In genomic region chr1:228013322-228014234, GRCh38 we compare ENCODE assay signal across 19 cellular contexts. TPM values are rescaled to one million over a fixed set of nuclear protein-coding genes. Genes with fewer than 3 reads are reported as not detected.
DNase-seq lines count a peak whose midpoint lies in the region; ATAC-seq, FAIRE-seq and TF ChIP-seq lines count a peak whose summit lies in the region.
"Had no signal": no experiment of that assay in that cellular context is flagged by ENCODE, and none has a peak within 500 bp of the region (broad histone marks: within the 10 kb centered on the region; RNA-seq: fewer than 3 reads in every experiment).

No MANE protein-coding gene starts in this region.

- no peak overlapping the region for H3K27ac Mint-ChIP-seq in activated CD4-positive, alpha-beta T cell treated with anti-CD3 and anti-CD28 coated beads, Interleukin-2, amount 10 ng/mL, durations not matched to agents 24 days and 14 days
- H3K27ac Mint-ChIP-seq: activated CD4-positive, alpha-beta T cell treated with anti-CD3 and anti-CD28 coated beads for 36 hours; naive thymus-derived CD4-positive, alpha-beta T cell; stimulated activated memory B cell treated with anti-CD40 and anti-IgM and Interleukin-4, amounts not matched to agents 10 μg/mL and 1 μg/mL and 100 μg/mL, for 72 hours had no signal

- no peaks in the 10 kb centered on the region for H3K9me3 ChIP-seq in RWPE2 (ENCODE audit: severe bottlenecking)
- no peaks in the 10 kb centered on the region for H3K9me3 ChIP-seq in stomach

- intact Hi-C loops in activated CD4-positive, alpha-beta T cell treated with anti-CD3 and anti-CD28 coated beads, Interleukin-2, amount 10 ng/mL, durations not matched to agents 24 days and 14 days (cut with micrococcal nuclease), result no loop called here
- intact Hi-C loops in stomach (cut with DNase I; ENCODE audit: low total_unique reads), result no loop called here

- H3K9me3 Mint-ChIP-seq in activated CD4-positive, alpha-beta T cell treated with anti-CD3 and anti-CD28 coated beads, Interleukin-2, amount 10 ng/mL, durations not matched to agents 24 days and 14 days, result no peaks in the 10 kb centered on the region
- H3K9me3 Mint-ChIP-seq: brain; naive thymus-derived CD4-positive, alpha-beta T cell; stimulated activated memory B cell treated with anti-CD40 and anti-IgM and Interleukin-4, amounts not matched to agents 10 μg/mL and 1 μg/mL and 100 μg/mL, for 72 hours had no signal

- no peak for FAIRE-seq in RCC 7860 (lab: Jason Lieb, UNC)

- 61 to 75% (median 72%) methylated on average over 8 to 23 of the region's 23 CpGs for WGBS in stomach, 5 donors

- no peaks in the 10 kb centered on the region for H3K27me3 ChIP-seq in RWPE2 (ENCODE audit: insufficient read depth, poor library complexity, severe bottlenecking)
- H3K27me3 ChIP-seq in stomach, result peaks cover 5 to 73% (median 18%) of the 10 kb centered on the region in 3 donors

- no peak overlapping the region for H3K4me3 Mint-ChIP-seq in activated CD4-positive, alpha-beta T cell treated with anti-CD3 and anti-CD28 coated beads, Interleukin-2, amount 10 ng/mL, durations not matched to agents 24 days and 14 days
- H3K4me3 Mint-ChIP-seq: activated CD4-positive, alpha-beta T cell treated with anti-CD3 and anti-CD28 coated beads for 36 hours; brain; stimulated activated memory B cell treated with anti-CD40 and anti-IgM and Interleukin-4, amounts not matched to agents 10 μg/mL and 1 μg/mL and 100 μg/mL, for 72 hours had no signal

- peaks cover 8% of the 10 kb centered on the region for H3K4me1 Mint-ChIP-seq in activated CD4-positive, alpha-beta T cell treated with anti-CD3 and anti-CD28 coated beads, Interleukin-2, amount 10 ng/mL, durations not matched to agents 24 days and 14 days
- H3K4me1 Mint-ChIP-seq: brain had no signal

- peaks cover 28% of the 10 kb centered on the region for H3K4me1 ChIP-seq in RWPE2 (ENCODE audit: insufficient read depth, poor library complexity, severe bottlenecking)
- peaks cover 0 to 10% (median 8%) of the 10 kb centered on the region in 4 donors for H3K4me1 ChIP-seq in stomach

- TF ChIP-seq EP300 in stomach (IDR thresholded peaks at IDR 0.05), result no peak

- peaks cover 18% of the 10 kb centered on the region for H3K27me3 Mint-ChIP-seq in activated CD4-positive, alpha-beta T cell treated with anti-CD3 and anti-CD28 coated beads, Interleukin-2, amount 10 ng/mL, durations not matched to agents 24 days and 14 days

- DNase-seq in activated CD4-positive, alpha-beta T cell treated with anti-CD3 and anti-CD28 coated beads for 1 hour, result peak; percentile 6
- DNase-seq in activated CD4-positive, alpha-beta T cell treated with anti-CD3 and anti-CD28 coated beads, Interleukin-2, amount 10 ng/mL, durations not matched to agents 24 days and 14 days, result no peak
- DNase-seq in RWPE2 (ENCODE audit: low spot score) (peak; percentile 87), left lobe of liver (ENCODE audit: low spot score) (peak; percentile 38), stomach (peak; percentile 22), RCC 7860 (ENCODE audit: low spot score) (no peak)
- no peak for DNase-seq in central memory CD4-positive, alpha-beta T cell
- DNase-seq: activated CD4-positive, alpha-beta T cell treated with anti-CD3 and anti-CD28 coated beads for 36 hours; GM23248; NCI-H1436 treated with DMSO at 0.1 percent for 48 hours; stimulated activated CD4-positive, alpha-beta T cell treated with anti-CD3 and anti-CD28 coated beads, Interleukin-4, amount 100 ng/mL, for 4 hours; T-helper 1 cell had no signal

- no peak for TF ChIP-seq POLR2A in stomach (IDR thresholded peaks at IDR 0.05)

- no peaks in the 10 kb centered on the region for H3K36me3 Mint-ChIP-seq in activated CD4-positive, alpha-beta T cell treated with anti-CD3 and anti-CD28 coated beads, Interleukin-2, amount 10 ng/mL, durations not matched to agents 24 days and 14 days (ENCODE audit: low read depth)
- H3K36me3 Mint-ChIP-seq: brain; naive thymus-derived CD4-positive, alpha-beta T cell; stimulated activated memory B cell treated with anti-CD40 and anti-IgM and Interleukin-4, amounts not matched to agents 10 μg/mL and 1 μg/mL and 100 μg/mL, for 72 hours had no signal

- H3K4me3 ChIP-seq in RWPE2 (ENCODE audit: severe bottlenecking), result no peak overlapping the region
- no peak overlapping the region for H3K4me3 ChIP-seq in stomach
- H3K4me3 ChIP-seq: GM23248 had no signal

- peak; percentile 87 for ATAC-seq in RWPE2 (ENCODE audit: low read depth)
- no peak for ATAC-seq in left lobe of liver
- no peak for ATAC-seq in HG02852 (IDR thresholded peaks at IDR 0.05; ENCODE audit: unreplicated experiment)
- ATAC-seq: activated CD4-positive, alpha-beta T cell treated with anti-CD3 and anti-CD28 coated beads for 36 hours; naive thymus-derived CD4-positive, alpha-beta T cell; right cardiac atrium; stimulated activated memory B cell treated with anti-CD40 and anti-IgM and Interleukin-4, amounts not matched to agents 10 μg/mL and 1 μg/mL and 100 μg/mL, for 72 hours had no signal

- no peaks in the 10 kb centered on the region for H3K36me3 ChIP-seq in RWPE2 (ENCODE audit: low read depth)
- H3K36me3 ChIP-seq in stomach, result no peaks in the 10 kb centered on the region

- H3K27ac ChIP-seq in RWPE2 (ENCODE audit: poor library complexity, severe bottlenecking) (peak overlapping the region; percentile 61), stomach (no peak overlapping the region)
- H3K27ac ChIP-seq: GM23248 had no signal

- no peak for TF ChIP-seq CTCF in RWPE2 (IDR thresholded peaks at IDR 0.05; ENCODE audit: poor library complexity, severe bottlenecking)
- no peak for TF ChIP-seq CTCF in stomach (IDR thresholded peaks at IDR 0.05)

RNA-seq across cellular contexts. Expression of gene WNT3A, which starts 6.8 kb away (rescaled TPM):
- not detected in 2 replicates for total RNA-seq in activated CD4-positive, alpha-beta T cell treated with anti-CD3 and anti-CD28 coated beads, Interleukin-2, amount 10 ng/mL, durations not matched to agents 24 days and 14 days
- total RNA-seq in left lobe of liver, result not detected
- total RNA-seq in stomach, result not detected
- polyA plus RNA-seq in stomach, result under 1 TPM in 2 of 3 donors, not detected in 1; 0.31 to 0.90 TPM
- total RNA-seq: activated CD4-positive, alpha-beta T cell treated with anti-CD3 and anti-CD28 coated beads for 36 hours; GM23248; kidney epithelial cell; naive thymus-derived CD4-positive, alpha-beta T cell; NCI-H460; right cardiac atrium had no signal
- polyA plus RNA-seq: GM23248; naive thymus-derived CD4-positive, alpha-beta T cell; right cardiac atrium had no signal

Comparison
In these comparisons a context has a peak if more than half of its experiments do, and no peak if none do; other contexts are left out.
1. DNase-seq: peak in activated CD4-positive, alpha-beta T cell treated with anti-CD3 and anti-CD28 coated beads for 1 hour (single experiment), RWPE2 (single experiment), left lobe of liver (single experiment) and stomach (single experiment); none in activated CD4-positive, alpha-beta T cell treated with anti-CD3 and anti-CD28 coated beads, Interleukin-2, amount 10 ng/mL, durations not matched to agents 24 days and 14 days (single experiment), central memory CD4-positive, alpha-beta T cell (single experiment) and RCC 7860 (single experiment).